Comparison of ENCODE assay signal across 19 cellular contexts in the genomic region with DNA sequence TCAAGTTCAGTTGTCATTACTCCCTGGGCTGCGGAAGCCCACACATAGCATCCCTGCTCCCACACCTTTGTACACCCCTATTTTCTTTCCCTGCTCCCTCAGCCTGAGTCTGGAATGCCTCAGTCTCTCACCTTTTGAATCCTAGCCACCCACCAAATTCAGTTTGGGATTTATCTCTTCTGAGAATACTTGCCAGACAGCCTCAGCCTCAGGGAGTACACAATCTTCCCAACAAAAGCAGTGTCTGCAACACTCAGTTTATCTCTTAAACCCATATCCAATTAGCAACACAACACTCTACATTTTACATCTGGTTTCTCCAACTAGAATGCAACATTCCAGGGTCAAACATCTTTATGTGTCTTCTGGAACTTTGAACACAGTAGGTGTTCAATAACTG.
DNase-seq lines count a peak whose midpoint lies in the region; TF ChIP-seq lines count a peak whose summit lies in the region.
"Had no signal": no experiment of that assay in that cellular context is flagged by ENCODE, and none has a peak within 500 bp of the region (broad histone marks: within the 10 kb centered on the region; RNA-seq: fewer than 3 reads in every experiment).

No MANE protein-coding gene starts in this region.

- no peaks in the 10 kb centered on the region for H3K79me2 ChIP-seq in hepatocyte

- WGBS in hepatocyte (ENCODE audit: low lambda C conversion rate, missing lambda C conversion rate), result 75% methylated on average over 1 of the region's 1 CpG
- 96 to 98% methylated on average over 1 of the region's 1 CpG for WGBS in sigmoid colon, 2 donors

- H4K20me1 ChIP-seq in hepatocyte (ENCODE audit: insufficient read depth, poor library complexity, severe bottlenecking), result no peaks in the 10 kb centered on the region

- H2AFZ ChIP-seq in hepatocyte, result no peak overlapping the region
- H2AFZ ChIP-seq: GM23248 had no signal

- no peaks in the 10 kb centered on the region for H3K4me1 ChIP-seq in HUES48 (ENCODE audit: control insufficient read depth, insufficient read depth, low read length)
- H3K4me1 ChIP-seq in hepatocyte (ENCODE audit: insufficient read depth), result no peaks in the 10 kb centered on the region
- H3K4me1 ChIP-seq in sigmoid colon, result no peaks in the 10 kb centered on the region
- H3K4me1 ChIP-seq: A549 had no signal

- H3K36me3 ChIP-seq in HUES48 (ENCODE audit: control insufficient read depth, insufficient read depth, low read length) (no peaks in the 10 kb centered on the region), hepatocyte (replicated peaks; ENCODE audit: insufficient read depth, low read depth) (no peaks in the 10 kb centered on the region), sigmoid colon (no peaks in the 10 kb centered on the region)

- H3K4me2 ChIP-seq in hepatocyte, result no peak overlapping the region
- H3K4me2 ChIP-seq: A549 had no signal

- no peaks in the 10 kb centered on the region for H3K27me3 ChIP-seq in HUES48 (ENCODE audit: control insufficient read depth, insufficient read depth, low read length)
- H3K27me3 ChIP-seq in hepatocyte, result no peaks in the 10 kb centered on the region
- H3K27me3 ChIP-seq in sigmoid colon, result no peaks in the 10 kb centered on the region

- no peak overlapping the region for H3K9ac ChIP-seq in HUES48 (ENCODE audit: low read depth, low read length)
- H3K9ac ChIP-seq: GM23248 had no signal

- DNase-seq in NCI-H82 treated with DMSO at 0.1 percent for 48 hours (lab: John Stamatoyannopoulos, UW; ENCODE audit: unreplicated experiment) (peak; percentile 5), hepatocyte (ENCODE audit: low spot score) (no peak), sigmoid colon (no peak), T-helper 9 cell (no peak), SIG-M5 treated with dmso at 0.1 percent for 504 hours (lab: John Stamatoyannopoulos, UW; ENCODE audit: unreplicated experiment) (no peak)
- DNase-seq in stimulated activated CD4-positive, alpha-beta T cell treated with anti-CD3 and anti-CD28 coated beads, Interleukin-4, amount 100 ng/mL, for 24 hours, result no peak
- DNase-seq: 8988T; ACHN; C1 segment of cervical spinal cord; Calu3; CD4-positive, alpha-beta memory T cell; COR-L47; DMS53; DMS79 treated with DMSO at 0.1 percent for 48 hours; GM23248; H7; HCEC 1CT had no signal

- H3K27ac ChIP-seq in HUES48 (ENCODE audit: low read depth, low read length) (peak overlapping the region; percentile 38), hepatocyte (peak overlapping the region; percentile 64), sigmoid colon (peak overlapping the region in 3 of 4 donors; percentile 19 to 43 (median 34))
- H3K27ac ChIP-seq: A549, GM23248 had no signal

- H3K4me3 ChIP-seq in HUES48 (ENCODE audit: low read depth, low read length), result no peak overlapping the region
- H3K4me3 ChIP-seq in hepatocyte, result no peak overlapping the region
- H3K4me3 ChIP-seq in sigmoid colon, result no peak overlapping the region
- H3K4me3 ChIP-seq: A549, GM23248 had no signal

- TF ChIP-seq EP300 in sigmoid colon (IDR thresholded peaks at IDR 0.05), result no peak

- intact Hi-C loops in sigmoid colon (cut with DNase I), result no loop called here

- no peak for TF ChIP-seq CTCF in hepatocyte (IDR thresholded peaks at IDR 0.05; ENCODE audit: poor library complexity)
- TF ChIP-seq CTCF in sigmoid colon (IDR thresholded peaks at IDR 0.05), result no peak

- no peaks in the 10 kb centered on the region for H3K9me2 ChIP-seq in hepatocyte (replicated peaks; ENCODE audit: insufficient read depth)

- H3K9me3 ChIP-seq in HUES48 (ENCODE audit: control insufficient read depth, insufficient read depth, low read length) (no peaks in the 10 kb centered on the region), hepatocyte (ENCODE audit: low read depth) (no peaks in the 10 kb centered on the region), sigmoid colon (peaks cover 0 to 4% (median 0%) of the 10 kb centered on the region in 4 donors)
- H3K9me3 ChIP-seq: A549 had no signal

- no peak for TF ChIP-seq POLR2A in sigmoid colon (IDR thresholded peaks at IDR 0.05)
